Comparison of ENCODE assay signal across 11 cellular contexts in genomic region chr7:75688200-75689136, GRCh38. TPM values are rescaled to one million over a fixed set of nuclear protein-coding genes. Genes with fewer than 3 reads are reported as not detected.
DNase-seq lines count a peak whose midpoint lies in the region; ATAC-seq and TF ChIP-seq lines count a peak whose summit lies in the region.
"Had no signal": no experiment of that assay in that cellular context is flagged by ENCODE, and none has a peak within 500 bp of the region (broad histone marks: within the 10 kb centered on the region; RNA-seq: fewer than 3 reads in every experiment).

No MANE protein-coding gene starts in this region.

- H3K9me3 ChIP-seq in lower lobe of right lung (no peaks in the 10 kb centered on the region), upper lobe of right lung (no peaks in the 10 kb centered on the region), adrenal gland (replicated peaks in 1 of 3) (no peaks in the 10 kb centered on the region)

- no peak overlapping the region for H3K27ac ChIP-seq in lower lobe of right lung
- H3K27ac ChIP-seq in upper lobe of right lung = no peak overlapping the region
- H3K27ac ChIP-seq in adrenal gland = no peak overlapping the region

- POLR2A ChIA-PET in WTC11 (lab: Charles Lee) = no interaction called here

- intact Hi-C loops in lower lobe of right lung (cut with DNase I) (no loop called here), upper lobe of right lung (cut with DNase I) (no loop called here), adrenal gland (cut with DNase I) (loop anchor here in 1 of 2 donors (5.0 kb wide), 1 partner anchor 34 kb away; no protein-coding TSS in a partner anchor)

- 53 to 86% (median 62%) methylated on average over 8 to 37 of the region's 37 CpGs for WGBS in adrenal gland, 4 donors

- H3K36me3 ChIP-seq in lower lobe of right lung (no peaks in the 10 kb centered on the region), upper lobe of right lung (no peaks in the 10 kb centered on the region), adrenal gland (replicated peaks in 1 of 2) (no peaks in the 10 kb centered on the region)

- ATAC-seq in WTC11 (no peak), lower lobe of right lung (peak; percentile 17 to 39), upper lobe of right lung (peak; percentile 40), HG03378 (IDR thresholded peaks at IDR 0.05; ENCODE audit: unreplicated experiment) (no peak), GM19452 (IDR thresholded peaks at IDR 0.05; ENCODE audit: unreplicated experiment) (no peak)
- ATAC-seq: naive thymus-derived CD8-positive, alpha-beta T cell had no signal

- no peak for TF ChIP-seq POLR2A in adrenal gland (IDR thresholded peaks at IDR 0.05)

- no peaks in the 10 kb centered on the region for H3K27me3 ChIP-seq in lower lobe of right lung (ENCODE audit: low read depth)
- no peaks in the 10 kb centered on the region for H3K27me3 ChIP-seq in upper lobe of right lung
- no peaks in the 10 kb centered on the region for H3K27me3 ChIP-seq in adrenal gland

- peaks cover 10% of the 10 kb centered on the region for H3K4me1 ChIP-seq in lower lobe of right lung
- H3K4me1 ChIP-seq in upper lobe of right lung = peaks cover 8% of the 10 kb centered on the region
- H3K4me1 ChIP-seq in adrenal gland (replicated peaks in 1 of 2) = no peaks in the 10 kb centered on the region

- H3K9me3 Mint-ChIP-seq in WTC11 = no peaks in the 10 kb centered on the region
- H3K9me3 Mint-ChIP-seq: naive thymus-derived CD8-positive, alpha-beta T cell had no signal

- H3K27me3 Mint-ChIP-seq in WTC11 (ENCODE audit: low read depth) = no peaks in the 10 kb centered on the region

- no peak overlapping the region for H3K4me3 Mint-ChIP-seq in WTC11
- H3K4me3 Mint-ChIP-seq: activated naive CD8-positive, alpha-beta T cell had no signal

- CTCF ChIA-PET in WTC11 (lab: Charles Lee) = interaction anchor here (0.9 to 1.9 kb wide), 3 partner anchors 25 to 74 kb away, joined by 3 to 7 read pairs (median 3); no protein-coding TSS in a partner anchor

- no peaks in the 10 kb centered on the region for H3K36me3 Mint-ChIP-seq in WTC11
- H3K36me3 Mint-ChIP-seq: activated naive CD8-positive, alpha-beta T cell; naive thymus-derived CD8-positive, alpha-beta T cell had no signal

- DNase-seq in activated gamma-delta T cell treated with Interleukin-2 at 50 U/mL for 16 hours = peak; percentile 5
- no peak for DNase-seq in activated gamma-delta T cell (lab: John Stamatoyannopoulos, UW)
- DNase-seq in WTC11 (ENCODE audit: low spot score) = no peak
- DNase-seq in lower lobe of right lung = no peak
- DNase-seq in upper lobe of right lung = peak; percentile 62
- DNase-seq in adrenal gland = no peak
- DNase-seq: activated CD4-positive, CD25-positive, alpha-beta regulatory T cell treated with anti-CD3 and anti-CD28 coated beads, Interleukin-2, amount 50 U/mL, for 72 hours had no signal

- no peak overlapping the region for H3K27ac Mint-ChIP-seq in WTC11
- H3K27ac Mint-ChIP-seq: activated naive CD8-positive, alpha-beta T cell had no signal

- peaks cover 6% of the 10 kb centered on the region; the same call in 1 of the 2 replicates for H3K4me1 Mint-ChIP-seq in WTC11

- TF ChIP-seq CTCF in WTC11 (IDR thresholded peaks at IDR 0.05) (no peak), lower lobe of right lung (IDR thresholded peaks at IDR 0.05) (no peak), upper lobe of right lung (IDR thresholded peaks at IDR 0.05) (no peak), adrenal gland (IDR thresholded peaks at IDR 0.05) (no peak)

- H3K4me3 ChIP-seq in lower lobe of right lung (no peak overlapping the region), upper lobe of right lung (no peak overlapping the region), adrenal gland (no peak overlapping the region)

TF ChIP-seq in WTC11, 78 proteins besides CTCF, POLR2A, EP300 and RAD21:
- TF ChIP-seq FOXP4 (CRISPR knock-in tag; IDR thresholded peaks at IDR 0.05) = no peak
- no peak for TF ChIP-seq MXD4 (CRISPR knock-in tag; IDR thresholded peaks at IDR 0.05; ENCODE audit: borderline replicate concordance)
- no peak for TF ChIP-seq ZNF138 (CRISPR knock-in tag; conservative IDR thresholded peaks at IDR 0.05)
- TF ChIP-seq CREM (CRISPR knock-in tag; IDR thresholded peaks at IDR 0.05) = no peak
- TF ChIP-seq GABPB1 (CRISPR knock-in tag; IDR thresholded peaks at IDR 0.05) = peak; percentile 51; the same call in 1 of the 2 replicates
- peak; percentile 6; the same call in 1 of the 2 replicates for TF ChIP-seq ZNF121 (CRISPR knock-in tag; IDR thresholded peaks at IDR 0.05)
- TF ChIP-seq NFE2L1 (CRISPR knock-in tag; IDR thresholded peaks at IDR 0.05) = no peak
- TF ChIP-seq GRHL2 (CRISPR knock-in tag; IDR thresholded peaks at IDR 0.05; ENCODE audit: insufficient replicate concordance, severe bottlenecking) = no peak

RNA-seq across cellular contexts. Expression of gene HIP1, which starts 50.3 kb away (rescaled TPM):
- total RNA-seq in WTC11 (2021) = 75.8 to 86.3 TPM (median 85.0 TPM) in 3 replicates
- 51.5 TPM for total RNA-seq in lower lobe of right lung
- total RNA-seq in upper lobe of right lung = 86.2 TPM
- 10 to 100 TPM; 24.3 to 48.9 (median 34.0) TPM for total RNA-seq in adrenal gland
- 10 to 100 TPM in 1 of 3 donors, 1 to 10 TPM in 2; 5.9 to 18.2 (median 9.7) TPM for polyA plus RNA-seq in adrenal gland

Comparison
In these comparisons a context has a peak if more than half of its experiments do, and no peak if none do; other contexts are left out.
1. DNase-seq: peak in activated gamma-delta T cell treated with Interleukin-2 at 50 U/mL for 16 hours (single experiment) and upper lobe of right lung (single experiment); none in activated gamma-delta T cell (single experiment), WTC11 (single experiment), lower lobe of right lung (single experiment) and adrenal gland (0 of 7).
2. ATAC-seq: peak in lower lobe of right lung (2 of 2) and upper lobe of right lung (single experiment); none in WTC11 (single experiment), HG03378 (single experiment) and GM19452 (single experiment).